Comparison of ENCODE assay signal across 7 cellular contexts in genomic region chrX:64213989-64214388, GRCh38. TPM values are rescaled to one million over a fixed set of nuclear protein-coding genes. Genes with fewer than 3 reads are reported as not detected.
"Had no signal": no experiment of that assay in that cellular context is flagged by ENCODE, and none has a peak within 500 bp of the region (broad histone marks: within the 10 kb centered on the region; RNA-seq: fewer than 3 reads in every experiment).

No MANE protein-coding gene starts in this region.

RNA-seq across cellular contexts. Expression of gene ASB12, which starts 16.4 kb away (rescaled TPM):
- total RNA-seq: dermis blood vessel endothelial cell, endothelial cell of umbilical vein, glomerular endothelial cell, omental fat pad, prostate gland, renal cortical epithelial cell had no signal
- polyA plus RNA-seq: keratinocyte had no signal
